Comparison of ENCODE assay signal across 18 cellular contexts in genomic region chrX:151975228-151975593, GRCh38. TPM values are rescaled to one million over a fixed set of nuclear protein-coding genes. Genes with fewer than 3 reads are reported as not detected.
A peak's percentile ranks its signal among the peaks of the same experiment; 100 is the strongest.
DNase-seq lines count a peak whose midpoint lies in the region; ATAC-seq and TF ChIP-seq lines count a peak whose summit lies in the region.
"Had no signal": no experiment of that assay in that cellular context is flagged by ENCODE, and none has a peak within 500 bp of the region (broad histone marks: within the 10 kb centered on the region; RNA-seq: fewer than 3 reads in every experiment).

No MANE protein-coding gene starts in this region.

- H4K20me1 ChIP-seq in HCT116 (ENCODE audit: insufficient read depth) = no peaks in the 10 kb centered on the region

- H3K9me3 Mint-ChIP-seq in activated naive CD8-positive, alpha-beta T cell treated with anti-CD3 and anti-CD28 coated beads for 36 hours = no peaks in the 10 kb centered on the region
- H3K9me3 Mint-ChIP-seq: dendritic cell treated with granulocyte-macrophage colony-stimulating factor and Interleukin-4, amounts not matched to agents 40 ng/mL and 50 ng/mL, for 4 days; T-cell had no signal

- peak overlapping the region; percentile 77 for H3K4me2 ChIP-seq in HCT116 (ENCODE audit: low read length)

- no TSS peak for BruUV-seq in HCT116 (replicated peaks; lab: Mats Ljungman, UMichigan)

- H3K27ac Mint-ChIP-seq in activated naive CD8-positive, alpha-beta T cell treated with anti-CD3 and anti-CD28 coated beads for 36 hours = no peak overlapping the region
- H3K27ac Mint-ChIP-seq: activated CD4-positive, alpha-beta T cell treated with anti-CD3 and anti-CD28 coated beads for 36 hours; dendritic cell treated with granulocyte-macrophage colony-stimulating factor and Interleukin-4, amounts not matched to agents 40 ng/mL and 50 ng/mL, for 4 days; T-cell had no signal

- no peak overlapping the region for H2AFZ ChIP-seq in HCT116 (ENCODE audit: low read depth, low read length, poor library complexity, severe bottlenecking)

- no peak for TF ChIP-seq EP300 in sigmoid colon (IDR thresholded peaks at IDR 0.05)

- no peak for TF ChIP-seq CTCF in HCT116 (IDR thresholded peaks at IDR 0.05 in 2 of 3, conservative IDR thresholded peaks at IDR 0.05 in 1 of 3; ENCODE audit: borderline replicate concordance in 1 of 3, insufficient read depth in 1 of 3, low read depth in 2 of 3, low read length in 2 of 3)
- TF ChIP-seq CTCF in esophagus squamous epithelium (IDR thresholded peaks at IDR 0.05) = no peak
- no peak for TF ChIP-seq CTCF in sigmoid colon (IDR thresholded peaks at IDR 0.05)

- H3K4me3 ChIP-seq in HCT116 (replicated peaks in 1 of 2; ENCODE audit: low read depth in 1 of 2, low read length in 2 of 2) = no peak overlapping the region
- peak overlapping the region; percentile 63 for H3K4me3 ChIP-seq in SJCRH30
- peak overlapping the region; percentile 58 to 76 (median 72) for H3K4me3 ChIP-seq in esophagus squamous epithelium
- peak overlapping the region in 3 of 4 donors; percentile 52 to 57 (median 54) for H3K4me3 ChIP-seq in sigmoid colon
- H3K4me3 ChIP-seq: GM12878 had no signal

- H3K36me3 ChIP-seq in HCT116 (ENCODE audit: control insufficient read depth in 1 of 2, insufficient read depth in 2 of 2, low read length in 2 of 2) (no peaks in the 10 kb centered on the region), SJCRH30 (no peaks in the 10 kb centered on the region), esophagus squamous epithelium (peaks cover 0 to 1% (median 0%) of the 10 kb centered on the region in 3 donors), sigmoid colon (no peaks in the 10 kb centered on the region)

- ATAC-seq in HCT116 (no peak), HG03095 (IDR thresholded peaks at IDR 0.05; ENCODE audit: unreplicated experiment) (no peak), GM18868 (IDR thresholded peaks at IDR 0.05; ENCODE audit: unreplicated experiment) (no peak)
- ATAC-seq: activated CD4-positive, alpha-beta T cell treated with anti-CD3 and anti-CD28 coated beads for 36 hours; GM12878; PC-3; T-cell had no signal

- TF ChIP-seq RAD21 in HCT116 (IDR thresholded peaks at IDR 0.05; ENCODE audit: low read depth) = no peak

- TF ChIP-seq POLR2A in HCT116 (IDR thresholded peaks at IDR 0.05; ENCODE audit: borderline replicate concordance, extremely low read depth, insufficient read depth, insufficient read length) (no peak), esophagus squamous epithelium (IDR thresholded peaks at IDR 0.05) (no peak), sigmoid colon (IDR thresholded peaks at IDR 0.05) (no peak)

- H3K9ac ChIP-seq in HCT116 (ENCODE audit: low read length) = no peak overlapping the region

- peaks cover 13 to 29% of the 10 kb centered on the region in 2 experiments; a peak in 3 of 4 replicates for H3K4me1 ChIP-seq in HCT116 (ENCODE audit: control insufficient read depth in 1 of 2, insufficient read depth in 2 of 2, low read length in 2 of 2)
- no peaks in the 10 kb centered on the region for H3K4me1 ChIP-seq in SJCRH30
- H3K4me1 ChIP-seq in esophagus squamous epithelium = peaks cover 0 to 54% (median 0%) of the 10 kb centered on the region in 3 donors
- peaks cover 0 to 6% (median 0%) of the 10 kb centered on the region in 4 donors for H3K4me1 ChIP-seq in sigmoid colon

- H3K27me3 ChIP-seq in HCT116 (ENCODE audit: insufficient read depth, low read length) = no peaks in the 10 kb centered on the region; the same call in 1 of the 2 replicates
- no peaks in the 10 kb centered on the region for H3K27me3 ChIP-seq in SJCRH30
- H3K27me3 ChIP-seq in esophagus squamous epithelium = no peaks in the 10 kb centered on the region
- H3K27me3 ChIP-seq in sigmoid colon = no peaks in the 10 kb centered on the region

- H3K27ac ChIP-seq in HCT116 (ENCODE audit: low read depth, low read length) = no peak overlapping the region
- H3K27ac ChIP-seq in SJCRH30 = no peak overlapping the region
- H3K27ac ChIP-seq in esophagus squamous epithelium = peak overlapping the region in 3 of 4 donors; percentile 82 to 94 (median 93)
- peak overlapping the region in 2 of 4 donors; percentile 31 to 73 for H3K27ac ChIP-seq in sigmoid colon

- CTCF ChIA-PET in HCT116 (lab: Charles Lee) = no interaction called here

- no peak for DNase-seq in HCT116 (ENCODE audit: low read depth, low spot score)
- DNase-seq in SJCRH30 = no peak
- DNase-seq in esophagus squamous epithelium (lab: John Stamatoyannopoulos, UW) = no peak
- no peak for DNase-seq in sigmoid colon
- no peak for DNase-seq in activated naive CD8-positive, alpha-beta T cell treated with anti-CD3 and anti-CD28 coated beads for 36 hours
- no peak for DNase-seq in activated CD4-positive, alpha-beta T cell treated with anti-CD3 and anti-CD28 coated beads for 1 hour
- DNase-seq: C1 segment of cervical spinal cord; IMR-90; NCI-H1436; NCI-H446 treated with DMSO at 0.1 percent for 48 hours; PC-3; stimulated activated CD4-positive, alpha-beta T cell treated with anti-CD3 and anti-CD28 coated beads, Interleukin-4, amount 100 ng/mL, for 24 hours; T-cell had no signal

- H3K9me3 ChIP-seq in HCT116 (ENCODE audit: control insufficient read depth in 1 of 2, insufficient read depth in 1 of 2, low read depth in 1 of 2, low read length in 2 of 2) (no peaks in the 10 kb centered on the region), SJCRH30 (replicated peaks) (no peaks in the 10 kb centered on the region), esophagus squamous epithelium (no peaks in the 10 kb centered on the region), sigmoid colon (no peaks in the 10 kb centered on the region)

- RAD21 ChIA-PET in HCT116 (lab: Charles Lee; ENCODE audit: low non-redundant PET in 1 of 2, low total read pairs in 2 of 2, uncharacterized antibody in 2 of 2, unreplicated experiment in 2 of 2) = no interaction called here

- intact Hi-C loops in HCT116 (cut with micrococcal nuclease) (no loop called here), esophagus squamous epithelium (cut with DNase I) (no loop called here), sigmoid colon (cut with DNase I) (no loop called here)

- WGBS in esophagus squamous epithelium, 2 donors = 66% methylated on average over 5 of the region's 8 CpGs; no CpG with 5 or more reads in 1 of the 2 donors
- 61 to 69% methylated on average over 8 of the region's 8 CpGs for WGBS in sigmoid colon, 2 donors

- POLR2A ChIA-PET in HCT116 (lab: Charles Lee) = no interaction called here

- H3K9me2 ChIP-seq in HCT116 (ENCODE audit: insufficient read depth) = no peaks in the 10 kb centered on the region

- no peaks in the 10 kb centered on the region for H3K36me3 Mint-ChIP-seq in activated naive CD8-positive, alpha-beta T cell treated with anti-CD3 and anti-CD28 coated beads for 36 hours
- H3K36me3 Mint-ChIP-seq: T-cell had no signal

- H3K4me1 Mint-ChIP-seq in activated naive CD8-positive, alpha-beta T cell treated with anti-CD3 and anti-CD28 coated beads for 36 hours = no peaks in the 10 kb centered on the region
- H3K4me1 Mint-ChIP-seq: activated CD4-positive, alpha-beta T cell treated with anti-CD3 and anti-CD28 coated beads for 36 hours; T-cell had no signal

- peaks cover 24% of the 10 kb centered on the region for H3K27me3 Mint-ChIP-seq in activated naive CD8-positive, alpha-beta T cell treated with anti-CD3 and anti-CD28 coated beads for 36 hours

- no peaks in the 10 kb centered on the region for H3K79me2 ChIP-seq in HCT116 (ENCODE audit: insufficient read depth, low read length)

- H3K4me3 Mint-ChIP-seq in activated naive CD8-positive, alpha-beta T cell treated with anti-CD3 and anti-CD28 coated beads for 36 hours = no peak overlapping the region
- H3K4me3 Mint-ChIP-seq: activated CD4-positive, alpha-beta T cell treated with anti-CD3 and anti-CD28 coated beads for 36 hours; dendritic cell treated with granulocyte-macrophage colony-stimulating factor and Interleukin-4, amounts not matched to agents 40 ng/mL and 50 ng/mL, for 4 days; T-cell had no signal

TF ChIP-seq in HCT116, 20 proteins besides CTCF, POLR2A, EP300 and RAD21:
- TF ChIP-seq ZNF274 (IDR thresholded peaks at IDR 0.05; ENCODE audit: low read depth, low read length) (no peak), EGR1 (IDR thresholded peaks at IDR 0.05; ENCODE audit: low read depth) (no peak), ZFX (IDR thresholded peaks at IDR 0.05) (no peak), SRF (IDR thresholded peaks at IDR 0.05; ENCODE audit: low read depth) (no peak), ELF1 (IDR thresholded peaks at IDR 0.05; ENCODE audit: borderline replicate concordance, low read depth) (no peak), CBX3 (IDR thresholded peaks at IDR 0.05; ENCODE audit: low read depth) (no peak), JUND (IDR thresholded peaks at IDR 0.05) (no peak), EZH2phosphoT487 (IDR thresholded peaks at IDR 0.05; ENCODE audit: borderline replicate concordance) (no peak), FOSL1 (IDR thresholded peaks at IDR 0.05; ENCODE audit: low read depth) (no peak), TCF7L2 (IDR thresholded peaks at IDR 0.05; ENCODE audit: borderline replicate concordance, extremely low read depth, insufficient read depth, insufficient read length) (no peak), EZH2 (IDR thresholded peaks at IDR 0.05) (no peak)
- TF ChIP-seq, protein P1, sequence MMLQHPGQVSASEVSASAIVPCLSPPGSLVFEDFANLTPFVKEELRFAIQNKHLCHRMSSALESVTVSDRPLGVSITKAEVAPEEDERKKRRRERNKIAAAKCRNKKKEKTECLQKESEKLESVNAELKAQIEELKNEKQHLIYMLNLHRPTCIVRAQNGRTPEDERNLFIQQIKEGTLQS (IDR thresholded peaks at IDR 0.05) = no peak
- TF ChIP-seq, protein P2, sequence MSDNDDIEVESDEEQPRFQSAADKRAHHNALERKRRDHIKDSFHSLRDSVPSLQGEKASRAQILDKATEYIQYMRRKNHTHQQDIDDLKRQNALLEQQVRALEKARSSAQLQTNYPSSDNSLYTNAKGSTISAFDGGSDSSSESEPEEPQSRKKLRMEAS (IDR thresholded peaks at IDR 0.05) = no peak

RNA-seq across cellular contexts. Expression of gene GABRE, which starts 0.7 kb away (rescaled TPM):
- 3.9 TPM for total RNA-seq in HCT116 (2021; ENCODE audit: unreplicated experiment)
- 2.1 and 3.0 TPM in 2 replicates for polyA plus RNA-seq in HCT116 (2012)
- 6.4 and 9.6 TPM in 2 replicates for total RNA-seq in SJCRH30 (2014; rRNA removed; shearing (Covaris generic))
- total RNA-seq in esophagus squamous epithelium = 100 to 1,000 TPM in 2 of 4 donors, 10 to 100 TPM in 2; 38.4 to 149 (median 77.1) TPM
- 10 to 100 TPM in 3 of 4 donors, 1 to 10 TPM in 1; 5.4 to 18.0 (median 12.6) TPM for total RNA-seq in sigmoid colon
- 1 to 10 TPM in 1 of 3 donors, under 1 TPM in 2; 0.23 to 4.1 (median 0.60) TPM for polyA plus RNA-seq in sigmoid colon
- total RNA-seq in activated naive CD8-positive, alpha-beta T cell treated with anti-CD3 and anti-CD28 coated beads for 36 hours = not detected
- total RNA-seq: activated CD4-positive, alpha-beta T cell treated with anti-CD3 and anti-CD28 coated beads for 36 hours; PC-3 had no signal

Comparison
In these comparisons a context has a peak if more than half of its experiments do, and no peak if none do; other contexts are left out.
1. H3K27ac ChIP-seq: peak in esophagus squamous epithelium (3 of 4); none in HCT116 (single experiment) and SJCRH30 (single experiment).
2. H3K4me3 ChIP-seq: peak in SJCRH30 (single experiment), esophagus squamous epithelium (4 of 4) and sigmoid colon (3 of 4); none in HCT116 (0 of 2).